Comparison of ENCODE assay signal across 1 cellular context in genomic region chr17:58535431-58535830, GRCh38.
TF ChIP-seq lines count a peak whose summit lies in the region.

No MANE protein-coding gene starts in this region.

TF ChIP-seq in A549, 52 proteins besides CTCF, POLR2A, EP300 and RAD21 (continued from another document):
- TF ChIP-seq KDM1A (IDR thresholded peaks at IDR 0.05; ENCODE audit: low read depth): no peak
- peak in 1 of 2 experiments; percentile 27; a peak in 1 of 5 replicates for TF ChIP-seq JUN (IDR thresholded peaks at IDR 0.05)
- peak; percentile 22 for TF ChIP-seq MAFK (IDR thresholded peaks at IDR 0.05; ENCODE audit: partially characterized antibody)
- no peak for TF ChIP-seq POLR2AphosphoS2 (conservative IDR thresholded peaks at IDR 0.05; ENCODE audit: low read length)
- no peak for TF ChIP-seq E2F6 (IDR thresholded peaks at IDR 0.05; ENCODE audit: borderline replicate concordance, low read depth)
TF ChIP-seq in A549: peak in this region for 3.
